Comparison of ENCODE assay signal across 8 cellular contexts in genomic region chr14:61280526-61281185, GRCh38.
A peak's percentile ranks its signal among the peaks of the same experiment; 100 is the strongest.
DNase-seq lines count a peak whose midpoint lies in the region; ATAC-seq and TF ChIP-seq lines count a peak whose summit lies in the region.

No MANE protein-coding gene starts in this region.

- TF ChIP-seq CTCF in epithelial cell of esophagus (IDR thresholded peaks at IDR 0.05; ENCODE audit: insufficient read depth, low read depth, low read length, missing control alignments): no peak

- peak overlapping the region; percentile 73 for H3K4me3 ChIP-seq in epithelial cell of esophagus (ENCODE audit: low read length)
- H3K4me3 ChIP-seq in muscle layer of duodenum (ENCODE audit: low read depth in 1 of 2, low read length in 2 of 2): peak overlapping the region; percentile 43 to 70

- ATAC-seq in GM21367 (IDR thresholded peaks at IDR 0.05; ENCODE audit: unreplicated experiment): no peak
- ATAC-seq in HG03520 (IDR thresholded peaks at IDR 0.05; ENCODE audit: unreplicated experiment): no peak

- H3K9me3 ChIP-seq in muscle layer of duodenum (ENCODE audit: control insufficient read depth in 1 of 2, low read length in 2 of 2): no peaks in the 10 kb centered on the region

- peak overlapping the region; percentile 73 for H3K27ac ChIP-seq in muscle layer of duodenum (ENCODE audit: low read length)

- no peaks in the 10 kb centered on the region for H3K27me3 ChIP-seq in muscle layer of duodenum (ENCODE audit: low read depth, low read length)

- H3K4me1 ChIP-seq in muscle layer of duodenum (ENCODE audit: control insufficient read depth in 1 of 2, insufficient read depth in 2 of 2, low read length in 2 of 2): peaks cover 0 to 13% of the 10 kb centered on the region in 2 donors

- no peaks in the 10 kb centered on the region for H3K36me3 ChIP-seq in muscle layer of duodenum (ENCODE audit: control insufficient read depth in 1 of 2, insufficient read depth in 2 of 2, low read length in 2 of 2)

- DNase-seq in COR-L47 (lab: John Stamatoyannopoulos, UW) (peak; percentile 30), NCI-H1930 (lab: John Stamatoyannopoulos, UW) (peak; percentile 67 to 77), epithelial cell of esophagus (ENCODE audit: low read depth) (peak; percentile 82)
- DNase-seq in activated CD8-positive, alpha-beta memory T cell treated with anti-CD3 and anti-CD28 coated beads, Interleukin-2, amount 50 U/mL, for 1 hour (ENCODE audit: extremely low read depth): peak; percentile 47
- DNase-seq in stimulated activated CD8-positive, alpha-beta memory T cell treated with anti-CD3 and anti-CD28 coated beads, Interleukin-4, amount 100 ng/mL, for 48 hours: peak; percentile 86

Comparison
In these comparisons a context has a peak if more than half of its experiments do, and no peak if none do; other contexts are left out.
1. DNase-seq: peak in every context shown above with its lines; median percentile 86 in stimulated activated CD8-positive, alpha-beta memory T cell treated with anti-CD3 and anti-CD28 coated beads, Interleukin-4, amount 100 ng/mL, for 48 hours; 82 in epithelial cell of esophagus; 72 in NCI-H1930; 47 in activated CD8-positive, alpha-beta memory T cell treated with anti-CD3 and anti-CD28 coated beads, Interleukin-2, amount 50 U/mL, for 1 hour; 30 in COR-L47.